18 cellular contexts compared by ENCODE assay signal in genomic region chr15:57406040-57406772, GRCh38. TPM values are rescaled to one million over a fixed set of nuclear protein-coding genes. Genes with fewer than 3 reads are reported as not detected.
DNase-seq lines count a peak whose midpoint lies in the region; ATAC-seq and TF ChIP-seq lines count a peak whose summit lies in the region.
"Had no signal": no experiment of that assay in that cellular context is flagged by ENCODE, and none has a peak within 500 bp of the region (broad histone marks: within the 10 kb centered on the region; RNA-seq: fewer than 3 reads in every experiment).

No MANE protein-coding gene starts in this region.

- TF ChIP-seq CTCF in WERI-Rb-1 (IDR thresholded peaks at IDR 0.05; ENCODE audit: low read depth, low read length), result no peak

- no peaks in the 10 kb centered on the region for H3K36me3 ChIP-seq in WERI-Rb-1
- H3K36me3 ChIP-seq: heart left ventricle, spleen had no signal

- CTCF ChIA-PET in T-cell (lab: Charles Lee), result no interaction called here

- H3K4me3 Mint-ChIP-seq in stimulated activated memory B cell treated with anti-CD40 and anti-IgM and Interleukin-4, amounts not matched to agents 10 μg/mL and 1 μg/mL and 100 μg/mL, for 72 hours, result no peak overlapping the region
- H3K4me3 Mint-ChIP-seq in T-cell, result no peak overlapping the region
- H3K4me3 Mint-ChIP-seq: stimulated activated naive B cell treated with anti-CD40 and anti-IgM and Interleukin-4, amounts not matched to agents 10 μg/mL and 1 μg/mL and 100 μg/mL, for 72 hours had no signal

- H3K27ac Mint-ChIP-seq in stimulated activated memory B cell treated with anti-CD40 and anti-IgM and Interleukin-4, amounts not matched to agents 10 μg/mL and 1 μg/mL and 100 μg/mL, for 72 hours, result no peak overlapping the region
- H3K27ac Mint-ChIP-seq in T-cell, result no peak overlapping the region
- H3K27ac Mint-ChIP-seq: stimulated activated naive B cell treated with anti-CD40 and anti-IgM and Interleukin-4, amounts not matched to agents 10 μg/mL and 1 μg/mL and 100 μg/mL, for 72 hours had no signal

- H3K9me3 Mint-ChIP-seq in stimulated activated memory B cell treated with anti-CD40 and anti-IgM and Interleukin-4, amounts not matched to agents 10 μg/mL and 1 μg/mL and 100 μg/mL, for 72 hours, result no peaks in the 10 kb centered on the region
- H3K9me3 Mint-ChIP-seq in T-cell, result no peaks in the 10 kb centered on the region
- H3K9me3 Mint-ChIP-seq: stimulated activated naive B cell treated with anti-CD40 and anti-IgM and Interleukin-4, amounts not matched to agents 10 μg/mL and 1 μg/mL and 100 μg/mL, for 72 hours had no signal

- peak; percentile 70 for ATAC-seq in left lobe of liver
- peak; percentile 15 for ATAC-seq in stimulated activated memory B cell treated with anti-CD40 and anti-IgM and Interleukin-4, amounts not matched to agents 10 μg/mL and 1 μg/mL and 100 μg/mL, for 72 hours
- ATAC-seq in T-cell (replicated peaks in 1 of 4), result no peak
- ATAC-seq in GM19035 (IDR thresholded peaks at IDR 0.05; ENCODE audit: unreplicated experiment), result no peak
- ATAC-seq: heart left ventricle; Panc1; stimulated activated naive B cell treated with anti-CD40 and anti-IgM and Interleukin-4, amounts not matched to agents 10 μg/mL and 1 μg/mL and 100 μg/mL, for 72 hours had no signal

- H3K27me3 ChIP-seq in WERI-Rb-1 (ENCODE audit: insufficient read depth, low read depth, severe bottlenecking), result no peaks in the 10 kb centered on the region
- H3K27me3 ChIP-seq: heart left ventricle had no signal

- no peak overlapping the region for H3K4me3 ChIP-seq in WERI-Rb-1 (ENCODE audit: low read depth, low read length)
- H3K4me3 ChIP-seq: heart left ventricle, spleen had no signal

- no peaks in the 10 kb centered on the region for H3K4me1 Mint-ChIP-seq in stimulated activated memory B cell treated with anti-CD40 and anti-IgM and Interleukin-4, amounts not matched to agents 10 μg/mL and 1 μg/mL and 100 μg/mL, for 72 hours
- no peaks in the 10 kb centered on the region for H3K4me1 Mint-ChIP-seq in T-cell
- H3K4me1 Mint-ChIP-seq: stimulated activated naive B cell treated with anti-CD40 and anti-IgM and Interleukin-4, amounts not matched to agents 10 μg/mL and 1 μg/mL and 100 μg/mL, for 72 hours had no signal

- DNase-seq in NCI-H2171 treated with DMSO at 0.1 percent for 48 hours (lab: John Stamatoyannopoulos, UW) (peak; percentile 62), NCI-H2171 (lab: John Stamatoyannopoulos, UW) (no peak), WERI-Rb-1 (peak; percentile 90), left lobe of liver (ENCODE audit: low spot score) (peak; percentile 40), T-cell (no peak), cerebellum (ENCODE audit: low spot score) (no peak)
- DNase-seq: activated CD4-positive, alpha-beta T cell treated with anti-CD3 and anti-CD28 coated beads, Interleukin-2, amount 50 U/mL, for 4 hours; GF-D8; heart left ventricle; KBM-7; NCI-H1092; spleen; stimulated activated naive B cell treated with anti-CD40 and anti-IgM and Interleukin-4, amounts not matched to agents 10 μg/mL and 1 μg/mL and 100 μg/mL, for 72 hours had no signal

- POLR2A ChIA-PET in T-cell (lab: Charles Lee), result no interaction called here

- H3K27ac ChIP-seq in WERI-Rb-1, result peak overlapping the region; percentile 72
- H3K27ac ChIP-seq: heart left ventricle, HL-60, parathyroid adenoma, spleen had no signal

- peaks cover 21% of the 10 kb centered on the region for H3K27me3 Mint-ChIP-seq in stimulated activated memory B cell treated with anti-CD40 and anti-IgM and Interleukin-4, amounts not matched to agents 10 μg/mL and 1 μg/mL and 100 μg/mL, for 72 hours
- H3K27me3 Mint-ChIP-seq in T-cell, result peaks cover 6 to 9% of the 10 kb centered on the region in 2 donors

- H3K36me3 Mint-ChIP-seq in stimulated activated memory B cell treated with anti-CD40 and anti-IgM and Interleukin-4, amounts not matched to agents 10 μg/mL and 1 μg/mL and 100 μg/mL, for 72 hours, result no peaks in the 10 kb centered on the region
- H3K36me3 Mint-ChIP-seq in T-cell, result no peaks in the 10 kb centered on the region
- H3K36me3 Mint-ChIP-seq: stimulated activated naive B cell treated with anti-CD40 and anti-IgM and Interleukin-4, amounts not matched to agents 10 μg/mL and 1 μg/mL and 100 μg/mL, for 72 hours had no signal

- peaks cover 2% of the 10 kb centered on the region for H3K9me3 ChIP-seq in WERI-Rb-1 (ENCODE audit: severe bottlenecking)
- H3K9me3 ChIP-seq: heart left ventricle, spleen had no signal

RNA-seq across cellular contexts. Expression of gene CGNL1, which starts 29.9 kb away (rescaled TPM):
- total RNA-seq in left lobe of liver (42.9 TPM), T-cell (under 1 TPM in 3 of 5 donors, not detected in 2; 0.13 to 0.18 (median 0.16) TPM), cerebellum (4.9 TPM)

Comparison
In these comparisons a context has a peak if more than half of its experiments do, and no peak if none do; other contexts are left out.
1. DNase-seq: peak in NCI-H2171 treated with DMSO at 0.1 percent for 48 hours (single experiment), WERI-Rb-1 (single experiment) and left lobe of liver (single experiment); none in NCI-H2171 (single experiment), T-cell (0 of 34) and cerebellum (single experiment).
2. ATAC-seq: peak in left lobe of liver (single experiment) and stimulated activated memory B cell treated with anti-CD40 and anti-IgM and Interleukin-4, amounts not matched to agents 10 μg/mL and 1 μg/mL and 100 μg/mL, for 72 hours (single experiment); none in T-cell (0 of 4) and GM19035 (single experiment).